17 cellular contexts compared by ENCODE assay signal in the genomic region with DNA sequence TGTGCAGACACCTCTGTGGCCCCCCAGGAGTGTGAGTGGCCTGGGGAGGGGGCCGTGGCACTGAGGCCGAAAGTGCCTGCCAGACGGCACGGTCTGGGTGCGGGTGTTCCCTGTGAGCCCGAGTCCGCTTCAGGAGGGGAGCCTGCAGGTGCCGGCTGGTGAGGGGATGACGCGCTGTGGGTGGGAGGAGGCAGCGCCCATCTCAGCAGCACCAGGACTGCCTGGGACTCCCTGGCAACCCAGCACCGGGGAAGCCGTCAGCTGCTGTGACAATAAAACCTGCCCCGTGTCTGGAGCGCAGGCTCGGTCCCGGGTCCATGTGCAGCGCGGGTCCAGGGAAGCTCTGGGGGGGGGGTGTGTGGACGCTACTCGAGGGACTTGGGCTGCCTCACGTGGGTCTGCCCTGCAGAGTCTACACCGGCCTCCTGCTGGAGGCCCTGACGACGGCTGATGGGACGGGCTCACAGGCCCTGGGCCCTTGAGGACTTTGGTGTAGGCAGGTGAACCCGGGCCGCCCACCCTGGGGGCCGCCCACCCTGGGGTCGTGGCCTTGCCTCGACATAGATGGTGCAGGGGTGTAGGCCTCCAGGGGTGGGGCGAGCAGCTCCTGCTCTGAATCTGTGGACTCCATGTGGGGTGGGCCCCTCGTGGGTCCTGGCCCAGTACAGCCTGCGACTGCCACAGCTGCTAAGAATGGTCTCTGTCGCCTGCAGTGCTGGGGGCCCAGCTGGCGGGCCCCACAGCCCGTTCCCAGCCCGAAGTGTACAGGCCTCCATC. TPM values are rescaled to one million over a fixed set of nuclear protein-coding genes. Genes with fewer than 3 reads are reported as not detected.
DNase-seq lines count a peak whose midpoint lies in the region; ATAC-seq and TF ChIP-seq lines count a peak whose summit lies in the region.
"Had no signal": no experiment of that assay in that cellular context is flagged by ENCODE, and none has a peak within 500 bp of the region (broad histone marks: within the 10 kb centered on the region; RNA-seq: fewer than 3 reads in every experiment).

No MANE protein-coding gene starts in this region.

- H3K27me3 ChIP-seq in H9 (ENCODE audit: insufficient read depth, low read length) (peaks cover 7% of the 10 kb centered on the region; the same call in 1 of the 2 replicates), Panc1 (ENCODE audit: control insufficient read depth, insufficient read depth, low read length) (no peaks in the 10 kb centered on the region)
- H3K27me3 ChIP-seq: gastrocnemius medialis had no signal

- no peak overlapping the region for H2BK20ac ChIP-seq in H9 (ENCODE audit: low read depth, low read length, poor library complexity, severe bottlenecking)

- TF ChIP-seq CTCF in H9 (conservative IDR thresholded peaks at IDR 0.05): no peak
- TF ChIP-seq CTCF in Panc1 (IDR thresholded peaks at IDR 0.05): no peak
- no peak for TF ChIP-seq CTCF in neural crest cell (conservative IDR thresholded peaks at IDR 0.05)

- H3K56ac ChIP-seq in H9 (ENCODE audit: insufficient read length, low read depth, low read length): no peak overlapping the region

- no peak overlapping the region for H2BK15ac ChIP-seq in H9 (ENCODE audit: low read depth, low read length)

- intact Hi-C loops in Panc1 (cut with micrococcal nuclease; ENCODE audit: unreplicated experiment): no loop called here

- H3K4me1 ChIP-seq in H9 (ENCODE audit: insufficient read depth, low read length): no peaks in the 10 kb centered on the region; the same call in 1 of the 2 replicates
- peaks cover 27% of the 10 kb centered on the region for H3K4me1 ChIP-seq in Panc1 (ENCODE audit: control insufficient read depth, insufficient read depth, low read length)

- no peak overlapping the region for H4K91ac ChIP-seq in H9 (ENCODE audit: insufficient read length, low read depth, low read length)

- POLR2A ChIA-PET in Panc1 (lab: Charles Lee): interaction anchor here (0.8 kb wide), 1 partner anchor 54 kb away, joined by 3 read pairs; no protein-coding TSS in a partner anchor

- ATAC-seq in Panc1 (peak; percentile 22; the same call in 1 of the 2 replicates), HG03342 (IDR thresholded peaks at IDR 0.05; ENCODE audit: unreplicated experiment) (no peak)
- ATAC-seq: gastrocnemius medialis, HCT116, sciatic nerve had no signal

- no peak overlapping the region for H3K4ac ChIP-seq in H9 (ENCODE audit: low read depth, low read length)

- no peak overlapping the region for H3K4me3 ChIP-seq in Panc1 (ENCODE audit: low read depth in 2 of 2, low read length in 2 of 2)
- H3K4me3 ChIP-seq: gastrocnemius medialis, thoracic aorta had no signal

- peak overlapping the region; percentile 16 for H3K4me2 ChIP-seq in H9 (ENCODE audit: insufficient read depth, insufficient read length, low read length)

- no peak overlapping the region for H2BK5ac ChIP-seq in H9 (ENCODE audit: insufficient read length, low read length)

- no peaks in the 10 kb centered on the region for H3K79me2 ChIP-seq in H9 (ENCODE audit: insufficient read depth, low read length)

- H3T11ph ChIP-seq in H9 (ENCODE audit: low read length): no peak overlapping the region

- no CpG with 5 or more reads among the region's 38 CpGs for whole genome bisulfite sequencing in H9 (ENCODE audit: extremely low coverage, insufficient read length, low lambda C conversion rate)

- CTCF ChIA-PET in Panc1 (lab: Charles Lee): no interaction called here

- no TSS peak for BruUV-seq in Panc1 (replicated peaks; lab: Mats Ljungman, UMichigan)

- H3K36me3 ChIP-seq in Panc1 (ENCODE audit: control insufficient read depth, insufficient read depth, low read length): no peaks in the 10 kb centered on the region
- H3K36me3 ChIP-seq: gastrocnemius medialis, thoracic aorta had no signal

- H3K27ac Mint-ChIP-seq in H9 (no peak overlapping the region), neural crest cell (ENCODE audit: unreplicated experiment) (no peak overlapping the region)
- H3K27ac Mint-ChIP-seq: immature natural killer cell had no signal

- H3K14ac ChIP-seq in H9 (ENCODE audit: insufficient read depth, low read length): peak overlapping the region; percentile 17; the same call in 1 of the 2 replicates

- H3K27me3 Mint-ChIP-seq in H9 (ENCODE audit: low read depth) (peaks cover 33% of the 10 kb centered on the region), neural crest cell (ENCODE audit: low read depth) (peaks cover 20% of the 10 kb centered on the region)

- H3K9me3 Mint-ChIP-seq in H9 (no peaks in the 10 kb centered on the region), neural crest cell (no peaks in the 10 kb centered on the region)
- H3K9me3 Mint-ChIP-seq: immature natural killer cell had no signal

- in situ Hi-C loops in Panc1 (cut with HindIII; ENCODE audit: low pct_unique_long_range_greater_than_20kb, low sequenced_read_pairs): no loop called here

- no peak overlapping the region for H2BK12ac ChIP-seq in H9 (ENCODE audit: insufficient read length, low read depth, low read length)

- H3K36me3 Mint-ChIP-seq in H9 (ENCODE audit: insufficient read depth in 1 of 3, low read depth in 3 of 3) (peaks cover 0 to 4% (median 4%) of the 10 kb centered on the region in 3 experiments; a peak in 3 of 7 replicates), neural crest cell (ENCODE audit: low read depth) (no peaks in the 10 kb centered on the region)
- H3K36me3 Mint-ChIP-seq: immature natural killer cell had no signal

- H2AFZ ChIP-seq in H9 (ENCODE audit: low read length): no peak overlapping the region

- H3K4me1 Mint-ChIP-seq in H9: peaks cover 6 to 21% of the 10 kb centered on the region in 2 experiments
- peaks cover 9% of the 10 kb centered on the region for H3K4me1 Mint-ChIP-seq in neural crest cell

- no peak overlapping the region for H3K9ac ChIP-seq in H9 (ENCODE audit: extremely low read depth, insufficient read length, low read length)

- H3K18ac ChIP-seq in H9 (ENCODE audit: insufficient read length, low read depth, low read length): no peak overlapping the region

- no peak overlapping the region for H3K23ac ChIP-seq in H9 (ENCODE audit: insufficient read length, low read depth, low read length)

- no peak overlapping the region for H4K8ac ChIP-seq in H9 (replicated peaks; ENCODE audit: insufficient read length, low read depth, low read length)

- DNase-seq in DMS153 (lab: John Stamatoyannopoulos, UW) (peak; percentile 29), H9 (no peak), Panc1 (ENCODE audit: low read depth, low spot score) (no peak), neural crest cell (ENCODE audit: low read depth, low spot score) (no peak)
- DNase-seq in activated CD4-positive, alpha-beta T cell treated with anti-CD3 and anti-CD28 coated beads, Interleukin-2, amount 50 U/mL, for 48 hours: no peak
- no peak for DNase-seq in stimulated activated CD4-positive, alpha-beta T cell treated with anti-CD3 and anti-CD28 coated beads, Interleukin-1b, Interleukin-23, amount 100 ng/mL, for 48 hours
- DNase-seq: activated CD4-positive, alpha-beta T cell treated with anti-CD3 and anti-CD28 coated beads for 48 hours; activated naive CD4-positive, alpha-beta T cell; gastrocnemius medialis; immature natural killer cell; stimulated activated CD4-positive, alpha-beta T cell treated with anti-CD3 and anti-CD28 coated beads, Interleukin-4, amount 100 ng/mL, for 1 hour; T1000 had no signal

- H3K27ac ChIP-seq in H9 (ENCODE audit: insufficient read length, low read depth, low read length) (no peak overlapping the region), Panc1 (ENCODE audit: low read length) (no peak overlapping the region)
- H3K27ac ChIP-seq: gastrocnemius medialis, thoracic aorta had no signal

- H4K5ac ChIP-seq in H9 (ENCODE audit: insufficient read length, low read depth, low read length): no peak overlapping the region

- no peaks in the 10 kb centered on the region for H4K20me1 ChIP-seq in H9 (ENCODE audit: control insufficient read depth, insufficient read depth, insufficient read length)

- H2AK5ac ChIP-seq in H9 (ENCODE audit: insufficient read length, low read length): no peak overlapping the region

- no peak overlapping the region for H2BK120ac ChIP-seq in H9 (ENCODE audit: low read depth, low read length, poor library complexity, severe bottlenecking)

- peaks cover 5% of the 10 kb centered on the region for H3K23me2 ChIP-seq in H9 (ENCODE audit: insufficient read length, low read depth, low read length, poor library complexity, severe bottlenecking)

- no peaks in the 10 kb centered on the region for H3K79me1 ChIP-seq in H9 (ENCODE audit: insufficient read depth, low read depth, low read length, poor library complexity, severe bottlenecking)

- H3K4me3 Mint-ChIP-seq in H9: no peak overlapping the region
- peak overlapping the region; percentile 23 for H3K4me3 Mint-ChIP-seq in neural crest cell
- H3K4me3 Mint-ChIP-seq: immature natural killer cell had no signal

- H3K9me3 ChIP-seq in H9 (ENCODE audit: control insufficient read depth, low read depth, low read length) (no peaks in the 10 kb centered on the region), Panc1 (ENCODE audit: control insufficient read depth, insufficient read depth, low read depth, low read length) (no peaks in the 10 kb centered on the region)
- H3K9me3 ChIP-seq: gastrocnemius medialis, thoracic aorta had no signal

RNA-seq across cellular contexts. Expression of a gene that starts 5.9 kb away (rescaled TPM):
- 19.1 and 20.4 TPM in 2 replicates for total RNA-seq in H9 (2021)
- total RNA-seq in Panc1 (2021; ENCODE audit: unreplicated experiment): 30.7 TPM
- 44.4 TPM for polyA plus RNA-seq in Panc1 (2012; ENCODE audit: insufficient read length)
- total RNA-seq in neural crest cell: 30.9 and 31.6 TPM in 2 replicates

RNA-seq across cellular contexts. Expression of a gene that starts 14.2 kb away (rescaled TPM):
- 58.0 and 65.5 TPM in 2 replicates for total RNA-seq in H9 (2021)
- total RNA-seq in Panc1 (2021; ENCODE audit: unreplicated experiment): 83.5 TPM
- 84.1 TPM for polyA plus RNA-seq in Panc1 (2012; ENCODE audit: insufficient read length)
- total RNA-seq in neural crest cell: 84.9 and 91.7 TPM in 2 replicates

RNA-seq across cellular contexts. Expression of a gene that starts 17.2 kb away (rescaled TPM):
- 0.26 and 0.42 TPM in 2 replicates for total RNA-seq in H9 (2021)
- 4.0 TPM for total RNA-seq in Panc1 (2021; ENCODE audit: unreplicated experiment)
- 5.2 TPM for polyA plus RNA-seq in Panc1 (2012; ENCODE audit: insufficient read length)
- 0.84 and 0.86 TPM in 2 replicates for total RNA-seq in neural crest cell
- polyA plus RNA-seq: neural cell had no signal

RNA-seq across cellular contexts. Expression of a gene that starts 23.8 kb away (rescaled TPM):
- total RNA-seq in H9 (2021) (0.33 and 0.50 TPM in 2 replicates), Panc1 (2021; ENCODE audit: unreplicated experiment) (2.2 TPM), neural crest cell (not detected in 2 replicates)
- polyA plus RNA-seq in Panc1 (2012; ENCODE audit: insufficient read length): 3.9 TPM
- total RNA-seq: gastrocnemius medialis, sciatic nerve had no signal
- polyA plus RNA-seq: immature natural killer cell, neural cell had no signal

RNA-seq across cellular contexts. Expression of a gene that starts 46.8 kb away (rescaled TPM):
- total RNA-seq in H9 (2021) (8.3 and 8.7 TPM in 2 replicates), Panc1 (2021; ENCODE audit: unreplicated experiment) (2.0 TPM), neural crest cell (8.1 and 8.5 TPM in 2 replicates)
- 2.1 TPM for polyA plus RNA-seq in Panc1 (2012; ENCODE audit: insufficient read length)
